ENCODE assay signal across 22 cellular contexts in genomic region chr20:50488236-50488806, GRCh38. TPM values are rescaled to one million over a fixed set of nuclear protein-coding genes. Genes with fewer than 3 reads are reported as not detected.
DNase-seq lines count a peak whose midpoint lies in the region; ATAC-seq and TF ChIP-seq lines count a peak whose summit lies in the region.
"Had no signal": no experiment of that assay in that cellular context is flagged by ENCODE, and none has a peak within 500 bp of the region (broad histone marks: within the 10 kb centered on the region; RNA-seq: fewer than 3 reads in every experiment).

No MANE protein-coding gene starts in this region.

- no peak overlapping the region for H3K4me3 ChIP-seq in SJCRH30
- H3K4me3 ChIP-seq in spleen, result no peak overlapping the region
- H3K4me3 ChIP-seq: neural progenitor cell, upper lobe of left lung had no signal

- H3K27me3 Mint-ChIP-seq in activated T-cell treated with anti-CD3 and anti-CD28 coated beads, Interleukin-2, amount 50 U/mL, for 24 hours, result no peaks in the 10 kb centered on the region
- no peaks in the 10 kb centered on the region for H3K27me3 Mint-ChIP-seq in stimulated activated memory B cell treated with anti-CD40 and anti-IgM and Interleukin-4, amounts not matched to agents 10 μg/mL and 1 μg/mL and 100 μg/mL, for 72 hours
- H3K27me3 Mint-ChIP-seq: stimulated activated naive CD8-positive, alpha-beta T cell treated with anti-CD3 and anti-CD28 coated beads, Interleukin-15, amount 100 ng/mL, for 72 hours had no signal

- intact Hi-C loops in spleen (cut with DNase I; ENCODE audit: low total_unique reads), result no loop called here

- no peaks in the 10 kb centered on the region for H3K36me3 ChIP-seq in SJCRH30
- no peaks in the 10 kb centered on the region for H3K36me3 ChIP-seq in spleen
- H3K36me3 ChIP-seq: neural progenitor cell, upper lobe of left lung, WERI-Rb-1 had no signal

- TF ChIP-seq POLR2A in spleen (IDR thresholded peaks at IDR 0.05), result no peak

- TF ChIP-seq CTCF in spleen (IDR thresholded peaks at IDR 0.05 in 8 of 11, conservative IDR thresholded peaks at IDR 0.05 in 3 of 11), result no peak

- ATAC-seq in HG03442 (IDR thresholded peaks at IDR 0.05; ENCODE audit: unreplicated experiment) (peak; percentile 55), HG03571 (IDR thresholded peaks at IDR 0.05; ENCODE audit: unreplicated experiment) (no peak), HG02763 (IDR thresholded peaks at IDR 0.05; ENCODE audit: unreplicated experiment) (no peak)
- peak; percentile 90 for ATAC-seq in stimulated activated memory B cell treated with anti-CD40 and anti-IgM and Interleukin-4, amounts not matched to agents 10 μg/mL and 1 μg/mL and 100 μg/mL, for 72 hours
- ATAC-seq: stimulated activated naive CD8-positive, alpha-beta T cell treated with anti-CD3 and anti-CD28 coated beads, Interleukin-15, amount 100 ng/mL, for 72 hours had no signal

- no peak for DNase-seq in activated T-cell treated with anti-CD3 and anti-CD28 coated beads, Interleukin-2, amount 50 U/mL, for 24 hours
- DNase-seq in activated T-cell treated with anti-CD3 and anti-CD28 coated beads for 4 hours (no peak), SJCRH30 (peak; percentile 31 to 60), spleen (no peak)
- DNase-seq: activated naive CD4-positive, alpha-beta T cell treated with anti-CD3 and anti-CD28 coated beads, Interleukin-2, amount 50 U/mL, for 16 hours; CD4-positive, CD25-positive, alpha-beta regulatory T cell; cortex of kidney; foreskin fibroblast; Kasumi-1; kidney glomerular epithelial cell; NCI-H1436; NCI-H2227 treated with DMSO at 0.1 percent for 48 hours; stimulated activated CD4-positive, alpha-beta T cell treated with anti-CD3 and anti-CD28 coated beads, Interleukin-15, amount 100 ng/mL, for 24 hours; stimulated activated naive CD8-positive, alpha-beta T cell treated with anti-CD3 and anti-CD28 coated beads, Interleukin-15, amount 100 ng/mL, for 72 hours; upper lobe of left lung; WERI-Rb-1 had no signal

- H3K27me3 ChIP-seq in SJCRH30 (no peaks in the 10 kb centered on the region), spleen (replicated peaks in 1 of 7) (no peaks in the 10 kb centered on the region)
- H3K27me3 ChIP-seq: neural progenitor cell, upper lobe of left lung had no signal

- peaks cover 42% of the 10 kb centered on the region for H3K4me1 Mint-ChIP-seq in activated T-cell treated with anti-CD3 and anti-CD28 coated beads, Interleukin-2, amount 50 U/mL, for 24 hours (ENCODE audit: low read depth)
- H3K4me1 Mint-ChIP-seq in stimulated activated memory B cell treated with anti-CD40 and anti-IgM and Interleukin-4, amounts not matched to agents 10 μg/mL and 1 μg/mL and 100 μg/mL, for 72 hours, result peaks cover 77% of the 10 kb centered on the region
- H3K4me1 Mint-ChIP-seq: mesothelial cell of epicardium, neural progenitor cell had no signal

- no peaks in the 10 kb centered on the region for H3K36me3 Mint-ChIP-seq in activated T-cell treated with anti-CD3 and anti-CD28 coated beads, Interleukin-2, amount 50 U/mL, for 24 hours (ENCODE audit: low read depth)
- H3K36me3 Mint-ChIP-seq in stimulated activated memory B cell treated with anti-CD40 and anti-IgM and Interleukin-4, amounts not matched to agents 10 μg/mL and 1 μg/mL and 100 μg/mL, for 72 hours, result peaks cover 6% of the 10 kb centered on the region
- H3K36me3 Mint-ChIP-seq: CD4-positive, CD25-positive, alpha-beta regulatory T cell; mesothelial cell of epicardium; neural progenitor cell had no signal

- peak overlapping the region; percentile 18 for H3K4me3 Mint-ChIP-seq in activated T-cell treated with anti-CD3 and anti-CD28 coated beads, Interleukin-2, amount 50 U/mL, for 24 hours
- H3K4me3 Mint-ChIP-seq in stimulated activated memory B cell treated with anti-CD40 and anti-IgM and Interleukin-4, amounts not matched to agents 10 μg/mL and 1 μg/mL and 100 μg/mL, for 72 hours, result peak overlapping the region; percentile 57
- H3K4me3 Mint-ChIP-seq: CD4-positive, CD25-positive, alpha-beta regulatory T cell; mesothelial cell of epicardium; neural progenitor cell; stimulated activated naive CD8-positive, alpha-beta T cell treated with anti-CD3 and anti-CD28 coated beads, Interleukin-15, amount 100 ng/mL, for 72 hours had no signal

- H3K9me3 Mint-ChIP-seq in activated T-cell treated with anti-CD3 and anti-CD28 coated beads, Interleukin-2, amount 50 U/mL, for 24 hours, result peaks cover 3% of the 10 kb centered on the region
- H3K9me3 Mint-ChIP-seq in stimulated activated memory B cell treated with anti-CD40 and anti-IgM and Interleukin-4, amounts not matched to agents 10 μg/mL and 1 μg/mL and 100 μg/mL, for 72 hours, result peaks cover 4% of the 10 kb centered on the region
- H3K9me3 Mint-ChIP-seq: neural progenitor cell; stimulated activated naive CD8-positive, alpha-beta T cell treated with anti-CD3 and anti-CD28 coated beads, Interleukin-15, amount 100 ng/mL, for 72 hours had no signal

- peaks cover 6% of the 10 kb centered on the region; the same call in 1 of the 2 replicates for H3K4me1 ChIP-seq in SJCRH30
- H3K4me1 ChIP-seq in spleen, result peaks cover 6 to 18% (median 12%) of the 10 kb centered on the region in 6 donors
- H3K4me1 ChIP-seq: neural progenitor cell had no signal

- 70 to 84% (median 73%) methylated on average over 10 of the region's 10 CpGs for WGBS in spleen, 5 donors

- H3K27ac ChIP-seq in SJCRH30, result no peak overlapping the region
- H3K27ac ChIP-seq in spleen, result no peak overlapping the region
- H3K27ac ChIP-seq: neural progenitor cell, upper lobe of left lung, WERI-Rb-1 had no signal

- peak overlapping the region; percentile 79 for H3K27ac Mint-ChIP-seq in activated T-cell treated with anti-CD3 and anti-CD28 coated beads, Interleukin-2, amount 50 U/mL, for 24 hours
- H3K27ac Mint-ChIP-seq in stimulated activated memory B cell treated with anti-CD40 and anti-IgM and Interleukin-4, amounts not matched to agents 10 μg/mL and 1 μg/mL and 100 μg/mL, for 72 hours, result peak overlapping the region; percentile 92
- H3K27ac Mint-ChIP-seq: CD4-positive, CD25-positive, alpha-beta regulatory T cell; mesothelial cell of epicardium; neural progenitor cell had no signal

- peaks cover 3% of the 10 kb centered on the region; the same call in 1 of the 2 replicates for H3K9me3 ChIP-seq in SJCRH30 (replicated peaks)
- H3K9me3 ChIP-seq in spleen, result no peaks in the 10 kb centered on the region
- H3K9me3 ChIP-seq: upper lobe of left lung had no signal

RNA-seq across cellular contexts. Expression of gene PTPN1, which starts 21.9 kb away (rescaled TPM):
- total RNA-seq in SJCRH30 (2014; rRNA removed; shearing (Covaris generic)), result 64.3 and 72.3 TPM in 2 replicates
- total RNA-seq in spleen, result 10 to 100 TPM; 60.3 to 84.9 (median 73.5) TPM
- polyA plus RNA-seq in spleen, result 10 to 100 TPM; 20.5 to 42.1 (median 25.0) TPM

Comparison
In these comparisons a context has a peak if more than half of its experiments do, and no peak if none do; other contexts are left out.
1. DNase-seq: peak in SJCRH30 (2 of 2); none in activated T-cell treated with anti-CD3 and anti-CD28 coated beads, Interleukin-2, amount 50 U/mL, for 24 hours (single experiment), activated T-cell treated with anti-CD3 and anti-CD28 coated beads for 4 hours (single experiment) and spleen (single experiment).
2. ATAC-seq: peak in HG03442 (single experiment) and stimulated activated memory B cell treated with anti-CD40 and anti-IgM and Interleukin-4, amounts not matched to agents 10 μg/mL and 1 μg/mL and 100 μg/mL, for 72 hours (single experiment); none in HG03571 (single experiment) and HG02763 (single experiment).